ENCODE assay signal across 16 cellular contexts in the genomic region with DNA sequence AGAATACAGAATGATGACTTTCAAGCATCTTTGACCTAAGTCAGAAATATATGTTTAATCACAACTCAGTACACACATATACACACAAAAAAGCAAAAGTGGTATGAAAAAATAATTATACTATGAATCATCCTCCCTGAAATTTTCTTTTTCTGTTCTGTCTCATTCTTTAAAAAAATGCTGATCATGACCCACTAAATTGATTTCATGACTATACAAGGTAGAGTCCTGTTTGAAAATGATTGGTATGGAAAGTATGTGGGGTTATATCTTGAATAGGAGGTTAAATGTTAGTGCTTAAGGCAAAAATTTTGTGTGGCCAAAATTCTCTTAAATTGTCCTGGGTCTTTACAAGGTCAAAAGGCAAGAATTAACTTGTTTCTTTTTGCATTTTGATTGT.
A peak's percentile ranks its signal among the peaks of the same experiment; 100 is the strongest.
DNase-seq lines count a peak whose midpoint lies in the region; ATAC-seq and TF ChIP-seq lines count a peak whose summit lies in the region.
"Had no signal": no experiment of that assay in that cellular context is flagged by ENCODE, and none has a peak within 500 bp of the region (broad histone marks: within the 10 kb centered on the region; RNA-seq: fewer than 3 reads in every experiment).

No MANE protein-coding gene starts in this region.

- H3K36me3 Mint-ChIP-seq in neural crest cell (ENCODE audit: low read depth): no peaks in the 10 kb centered on the region

- no peak overlapping the region for H3K4me3 ChIP-seq in psoas muscle
- H3K4me3 ChIP-seq in suprapubic skin: no peak overlapping the region
- H3K4me3 ChIP-seq: GM12878, GM23248, HAP-1 had no signal

- H3K4me1 ChIP-seq in psoas muscle (no peaks in the 10 kb centered on the region), suprapubic skin (no peaks in the 10 kb centered on the region)
- H3K4me1 ChIP-seq: Caco-2, HAP-1 had no signal

- no peak for TF ChIP-seq POLR2A in suprapubic skin (IDR thresholded peaks at IDR 0.05)

- no peaks in the 10 kb centered on the region for H3K27me3 Mint-ChIP-seq in neural crest cell (ENCODE audit: low read depth)
- H3K27me3 Mint-ChIP-seq: IgD-negative memory B cell had no signal

- no peaks in the 10 kb centered on the region for H3K27me3 ChIP-seq in psoas muscle (ENCODE audit: insufficient read depth in 3 of 3, low read length in 2 of 3)
- H3K27me3 ChIP-seq in suprapubic skin: peaks cover 3% of the 10 kb centered on the region

- H3K9me3 ChIP-seq in psoas muscle (no peaks in the 10 kb centered on the region), suprapubic skin (no peaks in the 10 kb centered on the region)
- H3K9me3 ChIP-seq: Caco-2, HAP-1 had no signal

- H3K27ac Mint-ChIP-seq in neural crest cell (ENCODE audit: unreplicated experiment): peak overlapping the region; percentile 43
- H3K27ac Mint-ChIP-seq: CD4-positive, alpha-beta T cell; IgD-negative memory B cell had no signal

- H3K4me1 Mint-ChIP-seq in neural crest cell: no peaks in the 10 kb centered on the region
- H3K4me1 Mint-ChIP-seq: IgD-negative memory B cell had no signal

- DNase-seq in ELR (ENCODE audit: low read depth) (peak; percentile 13), M059J (ENCODE audit: low read depth) (peak; percentile 7), neural crest cell (ENCODE audit: low read depth, low spot score) (no peak), psoas muscle (no peak), suprapubic skin (ENCODE audit: low spot score in 2 of 2) (no peak)
- DNase-seq: AML-193; Caco-2; CD4-positive, alpha-beta T cell; GM23248; KBM-7 had no signal

- ATAC-seq in psoas muscle (no peak), GM19035 (IDR thresholded peaks at IDR 0.05; ENCODE audit: unreplicated experiment) (no peak)
- ATAC-seq: GM12878, HepG2 had no signal

- H3K36me3 ChIP-seq in psoas muscle (ENCODE audit: insufficient read depth in 1 of 2, low read depth in 1 of 2) (no peaks in the 10 kb centered on the region), suprapubic skin (no peaks in the 10 kb centered on the region)
- H3K36me3 ChIP-seq: HAP-1 had no signal

- H3K9me3 Mint-ChIP-seq in neural crest cell: peaks cover 10% of the 10 kb centered on the region

- intact Hi-C loops in psoas muscle (cut with DNase I): no loop called here

- H3K27ac ChIP-seq in psoas muscle: no peak overlapping the region
- H3K27ac ChIP-seq in suprapubic skin: no peak overlapping the region
- H3K27ac ChIP-seq: C4-2B, GM23248 had no signal

- no peak for TF ChIP-seq EP300 in suprapubic skin (IDR thresholded peaks at IDR 0.05)

- TF ChIP-seq CTCF in neural crest cell (conservative IDR thresholded peaks at IDR 0.05): no peak
- no peak for TF ChIP-seq CTCF in psoas muscle (IDR thresholded peaks at IDR 0.05)
- TF ChIP-seq CTCF in suprapubic skin (IDR thresholded peaks at IDR 0.05): no peak

- no peak overlapping the region for H3K4me3 Mint-ChIP-seq in neural crest cell
- H3K4me3 Mint-ChIP-seq: CD4-positive, alpha-beta T cell had no signal

Comparison
In these comparisons a context has a peak if more than half of its experiments do, and no peak if none do; other contexts are left out.
1. DNase-seq: peak in ELR (single experiment) and M059J (single experiment); none in neural crest cell (single experiment), psoas muscle (0 of 2) and suprapubic skin (0 of 2).